ENCODE assay signal across 10 cellular contexts in genomic region chr9:90300901-90301688, GRCh38.
DNase-seq lines count a peak whose midpoint lies in the region; ATAC-seq and TF ChIP-seq lines count a peak whose summit lies in the region.
"Had no signal": no experiment of that assay in that cellular context is flagged by ENCODE, and none has a peak within 500 bp of the region (broad histone marks: within the 10 kb centered on the region; RNA-seq: fewer than 3 reads in every experiment).

No MANE protein-coding gene starts in this region.

- H3K36me3 Mint-ChIP-seq in activated naive CD4-positive, alpha-beta T cell treated with anti-CD3 and anti-CD28 coated beads, Interleukin-2, amount 10 ng/mL, durations not matched to agents 7 days and 5 days: no peaks in the 10 kb centered on the region

- no peaks in the 10 kb centered on the region for H3K36me3 ChIP-seq in mucosa of descending colon (ENCODE audit: low read depth)

- H3K4me1 Mint-ChIP-seq in activated naive CD4-positive, alpha-beta T cell treated with anti-CD3 and anti-CD28 coated beads, Interleukin-2, amount 10 ng/mL, durations not matched to agents 7 days and 5 days: no peaks in the 10 kb centered on the region

- no peaks in the 10 kb centered on the region for H3K9me3 ChIP-seq in mucosa of descending colon

- no peaks in the 10 kb centered on the region for H3K4me1 ChIP-seq in mucosa of descending colon (ENCODE audit: low read depth)

- peak; percentile 18 for TF ChIP-seq CTCF in choroid plexus epithelial cell (conservative IDR thresholded peaks at IDR 0.05; ENCODE audit: low read depth, low read length)
- no peak for TF ChIP-seq CTCF in mucosa of descending colon (IDR thresholded peaks at IDR 0.05)

- peaks cover 5% of the 10 kb centered on the region for H3K27me3 Mint-ChIP-seq in activated naive CD4-positive, alpha-beta T cell treated with anti-CD3 and anti-CD28 coated beads, Interleukin-2, amount 10 ng/mL, durations not matched to agents 7 days and 5 days

- intact Hi-C loops in mucosa of descending colon (cut with DNase I, micrococcal nuclease): no loop called here

- DNase-seq in COR-L47 (lab: John Stamatoyannopoulos, UW) (peak; percentile 18), NCI-H2107 (lab: John Stamatoyannopoulos, UW) (peak; percentile 8), choroid plexus epithelial cell (ENCODE audit: low read depth) (peak; percentile 95), mucosa of descending colon (peak; percentile 40 to 54 (median 45)), NCI-H1048 (lab: John Stamatoyannopoulos, UW) (no peak), midbrain (lab: John Stamatoyannopoulos, UW) (no peak)
- DNase-seq in activated naive CD4-positive, alpha-beta T cell treated with anti-CD3 and anti-CD28 coated beads, Interleukin-2, amount 10 ng/mL, durations not matched to agents 7 days and 5 days: no peak
- DNase-seq: activated CD8-positive, alpha-beta memory T cell treated with anti-CD3 and anti-CD28 coated beads, Interleukin-2, amount 50 U/mL, for 4 hours had no signal

- CTCF ChIA-PET in activated naive CD4-positive, alpha-beta T cell treated with anti-CD3 and anti-CD28 coated beads, Interleukin-2, amount 10 ng/mL, durations not matched to agents 7 days and 5 days (lab: Charles Lee): no interaction called here

- H3K9me3 Mint-ChIP-seq in activated naive CD4-positive, alpha-beta T cell treated with anti-CD3 and anti-CD28 coated beads, Interleukin-2, amount 10 ng/mL, durations not matched to agents 7 days and 5 days: no peaks in the 10 kb centered on the region

- ATAC-seq in mucosa of descending colon (peak; percentile 100), HG02852 (IDR thresholded peaks at IDR 0.05; ENCODE audit: unreplicated experiment) (no peak)
- ATAC-seq: GM12878 had no signal

- no peak overlapping the region for H3K4me3 Mint-ChIP-seq in activated naive CD4-positive, alpha-beta T cell treated with anti-CD3 and anti-CD28 coated beads, Interleukin-2, amount 10 ng/mL, durations not matched to agents 7 days and 5 days

- H3K27ac Mint-ChIP-seq in activated naive CD4-positive, alpha-beta T cell treated with anti-CD3 and anti-CD28 coated beads, Interleukin-2, amount 10 ng/mL, durations not matched to agents 7 days and 5 days: no peak overlapping the region

- H3K4me3 ChIP-seq in choroid plexus epithelial cell (ENCODE audit: low read depth, low read length) (no peak overlapping the region), mucosa of descending colon (no peak overlapping the region)
- H3K4me3 ChIP-seq: GM12878 had no signal

Comparison
In these comparisons a context has a peak if more than half of its experiments do, and no peak if none do; other contexts are left out.
1. DNase-seq: peak in COR-L47 (single experiment), NCI-H2107 (single experiment), choroid plexus epithelial cell (single experiment) and mucosa of descending colon (3 of 3); none in activated naive CD4-positive, alpha-beta T cell treated with anti-CD3 and anti-CD28 coated beads, Interleukin-2, amount 10 ng/mL, durations not matched to agents 7 days and 5 days (single experiment), NCI-H1048 (single experiment) and midbrain (single experiment).